In the genomic region with DNA sequence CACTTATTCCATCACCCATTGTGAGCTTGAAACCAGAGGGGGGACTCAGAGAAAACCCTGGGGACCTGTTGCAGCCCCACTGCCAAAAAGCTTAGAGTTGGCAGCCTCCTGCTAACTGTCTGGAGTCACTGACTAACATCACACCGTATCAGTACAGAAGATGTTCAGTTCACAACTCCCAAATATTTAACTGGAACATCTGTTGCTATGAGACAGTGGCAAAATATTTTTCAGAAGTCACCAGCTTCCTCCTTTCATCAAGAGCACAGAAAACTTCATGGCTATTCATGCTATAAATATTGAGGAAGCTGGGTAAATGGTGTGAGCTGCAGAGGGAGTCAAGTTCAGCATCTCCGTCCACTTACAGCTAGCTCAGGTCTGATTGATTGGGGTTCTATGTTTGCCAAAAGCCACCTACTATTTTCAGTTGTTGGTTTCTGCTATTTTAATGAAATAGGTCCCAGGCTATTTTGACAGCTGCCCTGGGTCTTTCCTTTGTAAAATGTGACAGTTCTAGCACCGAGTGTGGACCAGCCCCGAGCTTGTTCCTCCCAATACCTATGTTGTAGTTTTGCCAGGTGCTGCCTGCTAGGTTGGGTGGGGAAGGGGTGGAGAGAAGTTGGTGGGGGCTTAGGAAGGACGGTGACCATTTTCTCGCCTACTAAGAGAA, we compare ENCODE assay signal across 12 cellular contexts. TPM values are rescaled to one million over a fixed set of nuclear protein-coding genes. Genes with fewer than 3 reads are reported as not detected.
DNase-seq lines count a peak whose midpoint lies in the region; ATAC-seq and TF ChIP-seq lines count a peak whose summit lies in the region.
"Had no signal": no experiment of that assay in that cellular context is flagged by ENCODE, and none has a peak within 500 bp of the region (broad histone marks: within the 10 kb centered on the region; RNA-seq: fewer than 3 reads in every experiment).

No MANE protein-coding gene starts in this region.

- H3K9me3 ChIP-seq in endodermal cell (ENCODE audit: control insufficient read depth, low read length) (no peaks in the 10 kb centered on the region), mucosa of descending colon (no peaks in the 10 kb centered on the region)

- 94 to 100% methylated on average over 4 to 6 of the region's 6 CpGs for WGBS in endodermal cell (ENCODE audit: insufficient coverage in 1 of 2, insufficient read length in 1 of 2), 2 experiments

- no peak overlapping the region for H3K9ac ChIP-seq in endodermal cell (ENCODE audit: extremely low read depth, low read length, poor library complexity, severe bottlenecking)
- H3K9ac ChIP-seq: parathyroid adenoma had no signal

- peak overlapping the region; percentile 48 for H3K27ac Mint-ChIP-seq in endodermal cell
- H3K27ac Mint-ChIP-seq: CD4-positive, alpha-beta T cell had no signal

- peak; percentile 59 for DNase-seq in AG20443 (ENCODE audit: low spot score)
- peak; percentile 51 for DNase-seq in M059J (ENCODE audit: low read depth)
- DNase-seq in endodermal cell = peak; percentile 33
- DNase-seq in mucosa of descending colon = no peak
- no peak for DNase-seq in midbrain (lab: John Stamatoyannopoulos, UW)
- DNase-seq in NCI-H1694 treated with DMSO at 0.1 percent for 48 hours (lab: John Stamatoyannopoulos, UW) = no peak
- DNase-seq in stimulated activated CD4-positive, alpha-beta T cell treated with anti-CD3 and anti-CD28 coated beads, Interleukin-4, amount 100 ng/mL, for 24 hours = no peak
- no peak for DNase-seq in mucosa of gallbladder (ENCODE audit: low spot score)
- DNase-seq: CD4-positive, alpha-beta T cell; dorsolateral prefrontal cortex; NCI-H526 had no signal

- peaks cover 82% of the 10 kb centered on the region for H3K36me3 ChIP-seq in endodermal cell (ENCODE audit: control insufficient read depth, insufficient read depth, low read length)
- no peaks in the 10 kb centered on the region for H3K36me3 ChIP-seq in mucosa of descending colon (ENCODE audit: low read depth)

- H3K4me1 ChIP-seq in endodermal cell (ENCODE audit: control insufficient read depth, insufficient read depth, low read length) (no peaks in the 10 kb centered on the region), mucosa of descending colon (ENCODE audit: low read depth) (no peaks in the 10 kb centered on the region)
- H3K4me1 ChIP-seq: parathyroid adenoma had no signal

- peak; percentile 52 for ATAC-seq in mucosa of descending colon

- intact Hi-C loops in mucosa of descending colon (cut with DNase I, micrococcal nuclease) = no loop called here

- no peaks in the 10 kb centered on the region for H3K27me3 Mint-ChIP-seq in endodermal cell (ENCODE audit: insufficient read depth)

- TF ChIP-seq CTCF in endodermal cell (conservative IDR thresholded peaks at IDR 0.05) (no peak), mucosa of descending colon (IDR thresholded peaks at IDR 0.05) (no peak)

- no peak overlapping the region for H3K4me3 Mint-ChIP-seq in endodermal cell
- H3K4me3 Mint-ChIP-seq: CD4-positive, alpha-beta T cell had no signal

- H3K4me1 Mint-ChIP-seq in endodermal cell = peaks cover 16% of the 10 kb centered on the region

- peaks cover 3% of the 10 kb centered on the region for H3K9me3 Mint-ChIP-seq in endodermal cell
- H3K9me3 Mint-ChIP-seq: CD4-positive, alpha-beta T cell had no signal

- H3K27ac ChIP-seq in endodermal cell (ENCODE audit: low read depth, low read length) = peak overlapping the region; percentile 12
- H3K27ac ChIP-seq: parathyroid adenoma had no signal

- H3K27me3 ChIP-seq in endodermal cell (ENCODE audit: control insufficient read depth, insufficient read depth, low read length, poor library complexity, severe bottlenecking) = no peaks in the 10 kb centered on the region
- H3K27me3 ChIP-seq: dorsolateral prefrontal cortex had no signal

- H3K36me3 Mint-ChIP-seq in endodermal cell (ENCODE audit: low read depth) = peaks cover 39% of the 10 kb centered on the region

- H3K4me3 ChIP-seq in endodermal cell (ENCODE audit: low read length) (no peak overlapping the region), mucosa of descending colon (no peak overlapping the region)
- H3K4me3 ChIP-seq: dorsolateral prefrontal cortex had no signal

RNA-seq across cellular contexts. Expression of gene TUBB6, which starts 9.8 kb away (rescaled TPM):
- total RNA-seq in M059J (2014; rRNA removed; shearing (Covaris generic)) = 207 and 350 TPM in 2 replicates
- total RNA-seq in endodermal cell (10 to 100 TPM; 33.0 to 45.4 TPM), mucosa of descending colon (100 to 1,000 TPM in 1 of 3 donors, 10 to 100 TPM in 1, 1 to 10 TPM in 1; 9.2 to 116 (median 32.9) TPM), mucosa of gallbladder (57.2 TPM)
- polyA plus RNA-seq in endodermal cell (2013, experiment 1 of 2) = 103 TPM
- polyA plus RNA-seq in endodermal cell (2013, experiment 2 of 2) = 111 TPM

RNA-seq across cellular contexts. Expression of gene AFG3L2, which starts 59.2 kb away (rescaled TPM):
- 32.9 and 48.9 TPM in 2 replicates for total RNA-seq in M059J (2014; rRNA removed; shearing (Covaris generic))
- 10 to 100 TPM; 47.1 to 49.5 TPM for total RNA-seq in endodermal cell
- polyA plus RNA-seq in endodermal cell (2013, experiment 1 of 2) = 29.8 TPM
- 27.4 TPM for polyA plus RNA-seq in endodermal cell (2013, experiment 2 of 2)
- 100 to 1,000 TPM in 1 of 3 donors, 10 to 100 TPM in 2; 68.5 to 104 (median 93.1) TPM for total RNA-seq in mucosa of descending colon
- total RNA-seq in mucosa of gallbladder = 39.2 TPM

Comparison
In these comparisons a context has a peak if more than half of its experiments do, and no peak if none do; other contexts are left out.
1. DNase-seq: peak in AG20443 (single experiment), M059J (single experiment) and endodermal cell (single experiment); none in mucosa of descending colon (0 of 3), midbrain (single experiment), NCI-H1694 treated with DMSO at 0.1 percent for 48 hours (single experiment), stimulated activated CD4-positive, alpha-beta T cell treated with anti-CD3 and anti-CD28 coated beads, Interleukin-4, amount 100 ng/mL, for 24 hours (single experiment) and mucosa of gallbladder (single experiment).